ENCODE assay signal across 2 cellular contexts in the genomic region with DNA sequence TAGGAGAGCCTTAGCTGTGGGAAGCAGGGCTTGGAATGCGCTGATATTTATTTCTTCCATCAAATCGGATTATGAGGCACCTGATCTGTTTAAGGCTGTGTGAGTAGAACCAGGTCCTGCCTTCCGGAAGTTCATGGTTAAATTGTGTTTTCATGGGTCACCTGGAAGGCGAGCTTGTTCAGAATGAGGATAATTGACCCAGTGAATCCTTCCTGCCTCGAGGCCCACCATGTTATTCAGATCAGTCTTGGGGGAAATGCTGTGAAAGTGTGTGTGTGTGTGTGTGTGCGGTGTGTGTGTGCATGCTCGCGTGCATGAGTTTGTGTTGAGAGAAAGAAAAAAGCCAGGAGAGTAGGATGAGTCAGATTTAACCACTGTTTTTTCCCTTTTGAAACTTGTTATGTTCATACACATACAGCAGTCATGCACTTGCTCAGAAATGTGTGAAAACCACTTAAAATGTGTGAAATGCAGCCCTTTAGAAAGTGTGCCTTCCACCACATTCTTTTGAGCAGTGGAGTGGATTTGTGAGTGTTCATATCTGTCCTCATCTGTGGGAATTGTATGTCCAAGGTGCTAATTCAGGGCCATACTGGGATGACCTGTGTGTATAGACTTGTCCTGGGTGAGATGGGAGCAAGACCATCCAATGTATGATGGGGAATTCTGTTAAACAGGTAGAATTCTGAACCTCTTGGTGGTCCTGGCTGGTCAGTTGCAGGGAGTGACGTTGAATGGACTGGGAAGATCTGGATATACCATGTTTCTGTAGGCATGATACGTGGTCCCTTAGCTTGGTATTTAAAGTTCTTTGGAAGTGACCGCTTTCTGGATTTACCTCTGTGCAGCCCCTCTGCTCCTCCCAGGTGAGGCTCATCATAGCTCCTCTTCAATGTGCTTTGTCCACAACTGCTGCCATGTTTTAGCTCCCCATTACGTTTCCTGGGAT.
TF ChIP-seq lines count a peak whose summit lies in the region.

No MANE protein-coding gene starts in this region.

TF ChIP-seq in HEK293, 187 proteins besides CTCF, POLR2A, EP300 and RAD21:
- TF ChIP-seq ZSCAN4 (tag by site-specific recombination; IDR thresholded peaks at IDR 0.05) (peak; percentile 90), ZNF701 (tag by site-specific recombination; IDR thresholded peaks at IDR 0.05) (no peak), PRDM1 (tag by site-specific recombination; IDR thresholded peaks at IDR 0.05) (peak; percentile 51; the same call in 1 of the 2 replicates)

TF ChIP-seq in endothelial cell of umbilical vein, 7 proteins besides CTCF, POLR2A, EP300 and RAD21 (continued from another document):
- TF ChIP-seq FOS (IDR thresholded peaks at IDR 0.05; ENCODE audit: borderline replicate concordance, insufficient read depth, low read length) (peak; percentile 51), JUN (IDR thresholded peaks at IDR 0.05; ENCODE audit: borderline replicate concordance, insufficient read depth, insufficient read length, low read depth) (peak; percentile 35)
